Comparison of ENCODE assay signal across 8 cellular contexts in genomic region chr3:112013058-112013783, GRCh38. TPM values are rescaled to one million over a fixed set of nuclear protein-coding genes. Genes with fewer than 3 reads are reported as not detected.
DNase-seq lines count a peak whose midpoint lies in the region; ATAC-seq, FAIRE-seq and TF ChIP-seq lines count a peak whose summit lies in the region.

No MANE protein-coding gene starts in this region.

- peak in 1 of 2 donors; percentile 22 for TF ChIP-seq EP300 in tibial nerve (IDR thresholded peaks at IDR 0.05)

- peak; percentile 75 for TF ChIP-seq CTCF in foreskin fibroblast (IDR thresholded peaks at IDR 0.05; ENCODE audit: low read depth, low read length)
- no peak for TF ChIP-seq CTCF in omental fat pad (IDR thresholded peaks at IDR 0.05)
- TF ChIP-seq CTCF in tibial nerve (IDR thresholded peaks at IDR 0.05), result peak; percentile 53 to 77 (median 69)

- TF ChIP-seq POLR2A in tibial nerve (IDR thresholded peaks at IDR 0.05), result no peak

- peak; percentile 81 for ATAC-seq in HG02938 (IDR thresholded peaks at IDR 0.05; ENCODE audit: unreplicated experiment)
- peak; percentile 84 for ATAC-seq in omental fat pad (ENCODE audit: low FRiP score)

- peaks cover 0 to 34% (median 2%) of the 10 kb centered on the region in 4 donors for H3K4me1 ChIP-seq in tibial nerve

- H3K9me3 ChIP-seq in tibial nerve, result no peaks in the 10 kb centered on the region

- H3K27ac ChIP-seq in tibial nerve, result peak overlapping the region in 2 of 4 donors; percentile 11 to 54

- peak; percentile 19 to 24 for DNase-seq in NOMO-1 (lab: John Stamatoyannopoulos, UW; ENCODE audit: unreplicated experiment in 2 of 2)
- no peak for DNase-seq in NOMO-1 treated with DMSO at 0.1 percent for 48 hours (lab: John Stamatoyannopoulos, UW; ENCODE audit: unreplicated experiment)
- peak; percentile 69 for DNase-seq in RCC 7860 (ENCODE audit: low spot score)
- DNase-seq in activated effector memory CD4-positive, alpha-beta T cell treated with anti-CD3 and anti-CD28 coated beads, Interleukin-2, amount 50 U/mL, for 16 hours, result peak; percentile 84
- DNase-seq in foreskin fibroblast, result peak; percentile 71 to 90
- peak; percentile 26 for DNase-seq in omental fat pad (ENCODE audit: low spot score)
- DNase-seq in tibial nerve (ENCODE audit: low spot score in 2 of 2), result peak; percentile 33 to 54

- FAIRE-seq in RCC 7860 (lab: Jason Lieb, UNC), result peak; percentile 69

- 29 to 31% methylated on average over 19 of the region's 19 CpGs for WGBS in tibial nerve, 2 donors

- no peaks in the 10 kb centered on the region for H3K36me3 ChIP-seq in tibial nerve

- H3K27me3 ChIP-seq in tibial nerve, result no peaks in the 10 kb centered on the region

- H3K4me3 ChIP-seq in foreskin fibroblast (ENCODE audit: low read depth in 1 of 2, low read length in 2 of 2) (no peak overlapping the region), tibial nerve (peak overlapping the region in 1 of 4 donors; percentile 6)

RNA-seq across cellular contexts. Expression of gene TAGLN3, which starts 14.5 kb away (rescaled TPM):
- total RNA-seq in omental fat pad (under 1 TPM in 1 of 4 donors, not detected in 3; 0.65 TPM), tibial nerve (1 to 10 TPM in 1 of 4 donors, not detected in 3; 3.1 TPM)

RNA-seq across cellular contexts. Expression of gene TMPRSS7, which starts 21.3 kb away (rescaled TPM):
- total RNA-seq in omental fat pad (not detected), tibial nerve (not detected)

RNA-seq across cellular contexts. Expression of gene ABHD10, which starts 34.4 kb away (rescaled TPM):
- total RNA-seq in omental fat pad (10 to 100 TPM in 3 of 4 donors, 1 to 10 TPM in 1; 9.5 to 27.4 (median 17.3) TPM), tibial nerve (10 to 100 TPM; 11.7 to 28.8 (median 19.4) TPM)

Comparison
In these comparisons a context has a peak if more than half of its experiments do, and no peak if none do; other contexts are left out.
1. CTCF ChIP-seq: peak in foreskin fibroblast (single experiment) and tibial nerve (5 of 5); none in omental fat pad (0 of 3).